In the genomic region with DNA sequence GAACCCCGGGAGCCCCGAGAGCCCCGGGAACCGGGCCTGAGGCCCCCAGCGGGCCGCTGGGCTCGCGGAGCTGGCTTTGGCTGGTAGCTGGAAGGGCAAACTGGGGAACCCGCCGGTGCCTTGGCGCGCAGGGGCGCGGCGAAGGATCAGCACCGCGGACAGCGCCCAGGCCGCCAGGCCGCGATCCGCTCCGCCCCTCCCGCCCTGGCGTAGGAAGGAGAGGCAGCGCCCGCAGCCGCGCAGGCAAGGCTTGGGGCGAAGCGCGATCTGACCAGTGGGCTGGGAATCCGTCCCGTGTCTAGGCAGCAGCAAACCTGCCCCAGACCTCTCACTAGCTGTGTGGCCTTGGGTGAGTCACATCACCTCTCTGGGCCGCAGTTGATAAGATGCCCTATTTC, we compare ENCODE assay signal across 8 cellular contexts. TPM values are rescaled to one million over a fixed set of nuclear protein-coding genes. Genes with fewer than 3 reads are reported as not detected.
DNase-seq lines count a peak whose midpoint lies in the region; ATAC-seq and TF ChIP-seq lines count a peak whose summit lies in the region.

No MANE protein-coding gene starts in this region.

- ATAC-seq in left ventricle myocardium superior, result peak; percentile 96

- intact Hi-C loops in left ventricle myocardium superior (cut with micrococcal nuclease) (no loop called here), uterus (cut with DNase I; ENCODE audit: low total_unique reads) (no loop called here), vagina (cut with DNase I) (no loop called here)

- TF ChIP-seq RAD21 in Ishikawa (IDR thresholded peaks at IDR 0.05; ENCODE audit: low read depth), result no peak

- H3K27ac ChIP-seq in uterus, result no peak overlapping the region
- H3K27ac ChIP-seq in vagina, result no peak overlapping the region

- H3K27me3 ChIP-seq in uterus (peaks cover 4 to 10% of the 10 kb centered on the region in 2 donors), vagina (no peaks in the 10 kb centered on the region)

- H3K9me3 ChIP-seq in uterus, result no peaks in the 10 kb centered on the region
- H3K9me3 ChIP-seq in vagina, result no peaks in the 10 kb centered on the region

- H3K36me3 ChIP-seq in uterus, result no peaks in the 10 kb centered on the region
- no peaks in the 10 kb centered on the region for H3K36me3 ChIP-seq in vagina

- TF ChIP-seq EP300 in Ishikawa (IDR thresholded peaks at IDR 0.05; ENCODE audit: borderline replicate concordance), result no peak

- DNase-seq in Caki2 (ENCODE audit: low read depth) (peak; percentile 73), T-helper 2 cell (peak; percentile 48 to 70 (median 57)), amniotic epithelial cell (ENCODE audit: low read depth) (peak; percentile 54), left ventricle myocardium superior (peak; percentile 85), putamen (ENCODE audit: low spot score) (peak; percentile 32), uterus (peak; percentile 16 to 63), vagina (ENCODE audit: extremely low spot score in 2 of 2) (no peak)

- no peak for TF ChIP-seq POLR2A in uterus (IDR thresholded peaks at IDR 0.05)
- no peak for TF ChIP-seq POLR2A in vagina (IDR thresholded peaks at IDR 0.05)

- H3K4me3 ChIP-seq in uterus (no peak overlapping the region), vagina (no peak overlapping the region)

- H3K4me1 ChIP-seq in uterus (no peaks in the 10 kb centered on the region), vagina (peaks cover 5% of the 10 kb centered on the region)

- TF ChIP-seq CTCF in uterus (IDR thresholded peaks at IDR 0.05) (no peak), vagina (IDR thresholded peaks at IDR 0.05) (no peak)

- in situ Hi-C loops in Caki2 (cut with HindIII; ENCODE audit: low pct_unique_long_range_greater_than_20kb, low sequenced_read_pairs), result no loop called here

TF ChIP-seq in Ishikawa, 13 proteins besides CTCF, POLR2A, EP300 and RAD21:
- TF ChIP-seq TEAD4 (IDR thresholded peaks at IDR 0.05) (no peak), FOXM1 (IDR thresholded peaks at IDR 0.05; ENCODE audit: borderline replicate concordance, low read depth) (no peak), EGR1 (IDR thresholded peaks at IDR 0.05) (no peak)
- TF ChIP-seq, protein P1, sequence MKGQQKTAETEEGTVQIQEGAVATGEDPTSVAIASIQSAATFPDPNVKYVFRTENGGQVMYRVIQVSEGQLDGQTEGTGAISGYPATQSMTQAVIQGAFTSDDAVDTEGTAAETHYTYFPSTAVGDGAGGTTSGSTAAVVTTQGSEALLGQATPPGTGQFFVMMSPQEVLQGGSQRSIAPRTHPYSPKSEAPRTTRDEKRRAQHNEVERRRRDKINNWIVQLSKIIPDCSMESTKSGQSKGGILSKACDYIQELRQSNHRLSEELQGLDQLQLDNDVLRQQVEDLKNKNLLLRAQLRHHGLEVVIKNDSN (IDR thresholded peaks at IDR 0.05), result no peak
- TF ChIP-seq, protein P2, sequence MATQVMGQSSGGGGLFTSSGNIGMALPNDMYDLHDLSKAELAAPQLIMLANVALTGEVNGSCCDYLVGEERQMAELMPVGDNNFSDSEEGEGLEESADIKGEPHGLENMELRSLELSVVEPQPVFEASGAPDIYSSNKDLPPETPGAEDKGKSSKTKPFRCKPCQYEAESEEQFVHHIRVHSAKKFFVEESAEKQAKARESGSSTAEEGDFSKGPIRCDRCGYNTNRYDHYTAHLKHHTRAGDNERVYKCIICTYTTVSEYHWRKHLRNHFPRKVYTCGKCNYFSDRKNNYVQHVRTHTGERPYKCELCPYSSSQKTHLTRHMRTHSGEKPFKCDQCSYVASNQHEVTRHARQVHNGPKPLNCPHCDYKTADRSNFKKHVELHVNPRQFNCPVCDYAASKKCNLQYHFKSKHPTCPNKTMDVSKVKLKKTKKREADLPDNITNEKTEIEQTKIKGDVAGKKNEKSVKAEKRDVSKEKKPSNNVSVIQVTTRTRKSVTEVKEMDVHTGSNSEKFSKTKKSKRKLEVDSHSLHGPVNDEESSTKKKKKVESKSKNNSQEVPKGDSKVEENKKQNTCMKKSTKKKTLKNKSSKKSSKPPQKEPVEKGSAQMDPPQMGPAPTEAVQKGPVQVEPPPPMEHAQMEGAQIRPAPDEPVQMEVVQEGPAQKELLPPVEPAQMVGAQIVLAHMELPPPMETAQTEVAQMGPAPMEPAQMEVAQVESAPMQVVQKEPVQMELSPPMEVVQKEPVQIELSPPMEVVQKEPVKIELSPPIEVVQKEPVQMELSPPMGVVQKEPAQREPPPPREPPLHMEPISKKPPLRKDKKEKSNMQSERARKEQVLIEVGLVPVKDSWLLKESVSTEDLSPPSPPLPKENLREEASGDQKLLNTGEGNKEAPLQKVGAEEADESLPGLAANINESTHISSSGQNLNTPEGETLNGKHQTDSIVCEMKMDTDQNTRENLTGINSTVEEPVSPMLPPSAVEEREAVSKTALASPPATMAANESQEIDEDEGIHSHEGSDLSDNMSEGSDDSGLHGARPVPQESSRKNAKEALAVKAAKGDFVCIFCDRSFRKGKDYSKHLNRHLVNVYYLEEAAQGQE (IDR thresholded peaks at IDR 0.05; ENCODE audit: low read depth), result peak; percentile 97
- TF ChIP-seq, protein P3, sequence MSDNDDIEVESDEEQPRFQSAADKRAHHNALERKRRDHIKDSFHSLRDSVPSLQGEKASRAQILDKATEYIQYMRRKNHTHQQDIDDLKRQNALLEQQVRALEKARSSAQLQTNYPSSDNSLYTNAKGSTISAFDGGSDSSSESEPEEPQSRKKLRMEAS (IDR thresholded peaks at IDR 0.05), result peak; percentile 67; the same call in 1 of the 2 replicates
TF ChIP-seq in Ishikawa: peak in this region for 2.

RNA-seq across cellular contexts. Expression of a gene that starts 0.3 kb away (rescaled TPM):
- not detected in 2 replicates for total RNA-seq in Caki2 (2014; rRNA removed; shearing (Covaris generic); ENCODE audit: low replicate concordance)
- total RNA-seq in left ventricle myocardium superior (0.12 TPM), uterus (under 1 TPM in 1 of 4 donors, not detected in 3; 0.21 TPM), vagina (0.25 TPM)

RNA-seq across cellular contexts. Expression of a gene that starts 38.2 kb away (rescaled TPM):
- total RNA-seq in Caki2 (2014; rRNA removed; shearing (Covaris generic); ENCODE audit: low replicate concordance), result 22.5 and 28.8 TPM in 2 replicates
- total RNA-seq in left ventricle myocardium superior, result 205 TPM
- total RNA-seq in uterus, result 10 to 100 TPM in 3 of 4 donors, 1 to 10 TPM in 1; 9.2 to 40.3 (median 20.1) TPM
- 52.3 TPM for total RNA-seq in vagina

RNA-seq across cellular contexts. Expression of a gene that starts 46.5 kb away (rescaled TPM):
- 2.0 and 5.0 TPM in 2 replicates for total RNA-seq in Caki2 (2014; rRNA removed; shearing (Covaris generic); ENCODE audit: low replicate concordance)
- 48.9 TPM for total RNA-seq in left ventricle myocardium superior
- 10 to 100 TPM in 1 of 4 donors, 1 to 10 TPM in 3; 1.5 to 23.1 (median 6.7) TPM for total RNA-seq in uterus
- total RNA-seq in vagina, result 22.6 TPM

Comparison
In these comparisons a context has a peak if more than half of its experiments do, and no peak if none do; other contexts are left out.
1. DNase-seq: peak in Caki2 (single experiment), T-helper 2 cell (5 of 5), amniotic epithelial cell (single experiment), left ventricle myocardium superior (single experiment), putamen (single experiment) and uterus (2 of 2); none in vagina (0 of 2).